9 cellular contexts compared by ENCODE assay signal in genomic region chr17:51322390-51323029, GRCh38.
DNase-seq lines count a peak whose midpoint lies in the region; ATAC-seq and TF ChIP-seq lines count a peak whose summit lies in the region.
"Had no signal": no experiment of that assay in that cellular context is flagged by ENCODE, and none has a peak within 500 bp of the region (broad histone marks: within the 10 kb centered on the region; RNA-seq: fewer than 3 reads in every experiment).

No MANE protein-coding gene starts in this region.

- TF ChIP-seq CTCF in C4-2B (conservative IDR thresholded peaks at IDR 0.05) (peak; percentile 80), brain (conservative IDR thresholded peaks at IDR 0.05) (peak; percentile 56 to 64), nephron progenitor cell (IDR thresholded peaks at IDR 0.05) (peak; percentile 22), prostate gland (IDR thresholded peaks at IDR 0.05) (peak in 2 of 4 experiments; percentile 29 to 47)

- H3K27me3 Mint-ChIP-seq in brain (peaks cover 10% of the 10 kb centered on the region), nephron progenitor cell (ENCODE audit: low read depth, poor library complexity) (no peaks in the 10 kb centered on the region)

- peaks cover 2 to 16% (median 6%) of the 10 kb centered on the region in 5 experiments for H3K9me3 Mint-ChIP-seq in brain
- peaks cover 31% of the 10 kb centered on the region for H3K9me3 Mint-ChIP-seq in nephron progenitor cell

- H3K27ac Mint-ChIP-seq in brain (no peak overlapping the region), nephron progenitor cell (no peak overlapping the region)
- H3K27ac Mint-ChIP-seq: stimulated activated naive CD8-positive, alpha-beta T cell treated with anti-CD3 and anti-CD28 coated beads, Interleukin-15, Interleukin-2, amounts not matched to agents 100 ng/mL and 50 ng/mL, for 24 hours had no signal

- intact Hi-C loops in prostate gland (cut with DNase I) = loop anchor here (10.0 kb wide), 1 partner anchor 212 kb away; no protein-coding TSS in a partner anchor

- H3K27ac ChIP-seq in C4-2B (no peak overlapping the region), prostate gland (no peak overlapping the region)

- no peaks in the 10 kb centered on the region for H3K27me3 ChIP-seq in prostate gland (replicated peaks; ENCODE audit: insufficient read depth)

- DNase-seq in NAMALWA (ENCODE audit: low spot score) = peak; percentile 68
- DNase-seq in nephron progenitor cell = no peak
- DNase-seq in activated naive CD4-positive, alpha-beta T cell treated with Interleukin-2 at 50 U/mL for 16 hours = no peak
- no peak for DNase-seq in stimulated activated CD4-positive, alpha-beta T cell treated with anti-CD3 and anti-CD28 coated beads, Interleukin-1b, Interleukin-23, amount 100 ng/mL, for 48 hours
- no peak for DNase-seq in prostate gland (ENCODE audit: low spot score)

- 24% methylated on average over 3 of the region's 3 CpGs for WGBS in prostate gland

- no peaks in the 10 kb centered on the region for H3K9me3 ChIP-seq in prostate gland

- no peak overlapping the region for H3K4me3 ChIP-seq in prostate gland

- no peaks in the 10 kb centered on the region for H3K36me3 ChIP-seq in prostate gland

- H3K4me1 Mint-ChIP-seq in brain = no peaks in the 10 kb centered on the region
- no peaks in the 10 kb centered on the region for H3K4me1 Mint-ChIP-seq in nephron progenitor cell

- H3K4me1 ChIP-seq in prostate gland (replicated peaks) = no peaks in the 10 kb centered on the region

- ATAC-seq in GM18520 (IDR thresholded peaks at IDR 0.05; ENCODE audit: unreplicated experiment) = peak; percentile 46

- TF ChIP-seq POLR2A in prostate gland (IDR thresholded peaks at IDR 0.05) = no peak

- H3K4me3 Mint-ChIP-seq in brain = no peak overlapping the region
- no peak overlapping the region for H3K4me3 Mint-ChIP-seq in nephron progenitor cell
- H3K4me3 Mint-ChIP-seq: stimulated activated naive CD8-positive, alpha-beta T cell treated with anti-CD3 and anti-CD28 coated beads, Interleukin-15, Interleukin-2, amounts not matched to agents 100 ng/mL and 50 ng/mL, for 24 hours had no signal

- H3K36me3 Mint-ChIP-seq in brain = no peaks in the 10 kb centered on the region
- peaks cover 5% of the 10 kb centered on the region for H3K36me3 Mint-ChIP-seq in nephron progenitor cell (ENCODE audit: low read depth)
